8 cellular contexts compared by ENCODE assay signal in genomic region chr12:53268009-53268636, GRCh38. TPM values are rescaled to one million over a fixed set of nuclear protein-coding genes. Genes with fewer than 3 reads are reported as not detected.
A peak's percentile ranks its signal among the peaks of the same experiment; 100 is the strongest.
DNase-seq lines count a peak whose midpoint lies in the region; ATAC-seq and TF ChIP-seq lines count a peak whose summit lies in the region.

Gene ESPL1 (plus strand): TSS chr12:53268299. CDS start chr12:53268767, 468 bp downstream.

- no peaks in the 10 kb centered on the region for H3K27me3 ChIP-seq in CD4-positive, alpha-beta T cell (ENCODE audit: control insufficient read depth, insufficient read depth, low read length)
- no peaks in the 10 kb centered on the region for H3K27me3 ChIP-seq in effector memory CD4-positive, alpha-beta T cell (replicated peaks; ENCODE audit: control insufficient read depth, insufficient read depth, low read length, poor library complexity, severe bottlenecking)
- no peaks in the 10 kb centered on the region for H3K27me3 ChIP-seq in mesenchymal stem cell (ENCODE audit: control insufficient read depth in 1 of 2, insufficient read depth in 1 of 2, low read length in 2 of 2)

- H3K27ac Mint-ChIP-seq in CD4-positive, alpha-beta T cell, result peak within 1 kb of the TSS; percentile 82
- peak within 1 kb of the TSS; percentile 97 for H3K27ac Mint-ChIP-seq in activated CD8-positive, alpha-beta T cell treated with anti-CD3 and anti-CD28 coated beads for 36 hours

- DNase-seq in CD4-positive, alpha-beta T cell, result peak; percentile 55 to 82 (median 68)
- DNase-seq in NCI-H82 treated with DMSO at 0.1 percent for 48 hours (lab: John Stamatoyannopoulos, UW; ENCODE audit: unreplicated experiment) (peak; percentile 26), mesenchymal stem cell (peak; percentile 80)
- DNase-seq in activated CD8-positive, alpha-beta T cell treated with anti-CD3 and anti-CD28 coated beads for 36 hours, result peak; percentile 95
- peak; percentile 64 to 72 (median 71) for DNase-seq in effector memory CD4-positive, alpha-beta T cell
- DNase-seq in stimulated activated CD8-positive, alpha-beta memory T cell treated with anti-CD3 and anti-CD28 coated beads, Interleukin-15, amount 100 ng/mL, for 24 hours (ENCODE audit: low read depth), result peak; percentile 62

- CTCF ChIA-PET in CD4-positive, alpha-beta T cell (lab: Charles Lee), result interaction anchor here (0.7 to 4.5 kb wide), 14 partner anchors 15 to 109 kb away, joined by 3 to 37 read pairs (median 6); partner anchors contain the start of genes AAAS, CSAD, PFDN5 and ZNF740
- CTCF ChIA-PET in activated CD8-positive, alpha-beta T cell treated with anti-CD3 and anti-CD28 coated beads for 36 hours (lab: Charles Lee), result interaction anchor here (0.6 to 8.1 kb wide), 33 partner anchors 10 to 202 kb away, joined by 3 to 213 read pairs (median 8); partner anchors contain the start of genes AAAS, CSAD, PFDN5 and SOAT2

- H3K4me3 ChIP-seq in effector memory CD4-positive, alpha-beta T cell (ENCODE audit: insufficient read depth, low read depth, low read length, poor library complexity, severe bottlenecking), result peak within 1 kb of the TSS; percentile 80
- peak within 1 kb of the TSS; percentile 84 to 90 for H3K4me3 ChIP-seq in mesenchymal stem cell (ENCODE audit: insufficient read depth in 1 of 2, low read depth in 1 of 2, low read length in 2 of 2)

- H3K79me1 ChIP-seq in mesenchymal stem cell (replicated peaks; ENCODE audit: low read length, poor library complexity, severe bottlenecking), result peaks cover 25% of the 10 kb centered on the region

- H3K18ac ChIP-seq in mesenchymal stem cell (ENCODE audit: low read depth in 1 of 2, low read length in 2 of 2), result peak within 1 kb of the TSS in 1 of 2 experiments; percentile 67

- no peak within 1 kb of the TSS for H2AK5ac ChIP-seq in mesenchymal stem cell (ENCODE audit: low read length, severe bottlenecking)

- no peaks in the 10 kb centered on the region for H3K9me3 ChIP-seq in CD4-positive, alpha-beta T cell (ENCODE audit: control insufficient read depth, low read length)
- H3K9me3 ChIP-seq in effector memory CD4-positive, alpha-beta T cell (ENCODE audit: control insufficient read depth, low read length), result no peaks in the 10 kb centered on the region
- no peaks in the 10 kb centered on the region for H3K9me3 ChIP-seq in mesenchymal stem cell (ENCODE audit: control insufficient read depth, low read length)

- H2BK5ac ChIP-seq in mesenchymal stem cell (ENCODE audit: low read depth, low read length, poor library complexity, severe bottlenecking), result no peak within 1 kb of the TSS

- intact Hi-C loops in CD4-positive, alpha-beta T cell (cut with DNase I, micrococcal nuclease), result loop anchor here (1.0 to 5.0 kb wide), 5 partner anchors 17 to 106 kb away; partner anchors contain the start of genes CSAD (in 1 of the 2) and ZNF740 (in 1 of the 2)
- intact Hi-C loops in activated CD8-positive, alpha-beta T cell treated with anti-CD3 and anti-CD28 coated beads for 36 hours (cut with micrococcal nuclease), result loop anchor here (5.0 kb wide), 1 partner anchor 56 kb away; no protein-coding TSS in a partner anchor

- peaks cover 19% of the 10 kb centered on the region for H3K4me1 Mint-ChIP-seq in CD4-positive, alpha-beta T cell (ENCODE audit: low read depth)
- peaks cover 33% of the 10 kb centered on the region for H3K4me1 Mint-ChIP-seq in activated CD8-positive, alpha-beta T cell treated with anti-CD3 and anti-CD28 coated beads for 36 hours (ENCODE audit: low read depth)

- no peaks in the 10 kb centered on the region for H3K36me3 Mint-ChIP-seq in CD4-positive, alpha-beta T cell (ENCODE audit: low read depth)
- peaks cover 36% of the 10 kb centered on the region for H3K36me3 Mint-ChIP-seq in activated CD8-positive, alpha-beta T cell treated with anti-CD3 and anti-CD28 coated beads for 36 hours (ENCODE audit: low read depth)

- no peak within 1 kb of the TSS for H3K23ac ChIP-seq in mesenchymal stem cell (ENCODE audit: low read length in 2 of 2)

- no peak within 1 kb of the TSS for H3K4ac ChIP-seq in mesenchymal stem cell (ENCODE audit: low read depth in 1 of 2, low read length in 2 of 2)

- no peaks in the 10 kb centered on the region for H3K27me3 Mint-ChIP-seq in CD4-positive, alpha-beta T cell
- H3K27me3 Mint-ChIP-seq in activated CD8-positive, alpha-beta T cell treated with anti-CD3 and anti-CD28 coated beads for 36 hours, result no peaks in the 10 kb centered on the region

- no peak within 1 kb of the TSS for H2BK15ac ChIP-seq in mesenchymal stem cell (ENCODE audit: low read depth, poor library complexity, severe bottlenecking)

- peak within 1 kb of the TSS; percentile 50 for H3K27ac ChIP-seq in CD4-positive, alpha-beta T cell (ENCODE audit: low read depth, low read length)
- peak within 1 kb of the TSS; percentile 61 for H3K27ac ChIP-seq in effector memory CD4-positive, alpha-beta T cell (ENCODE audit: insufficient read depth, low read length, poor library complexity, severe bottlenecking)
- no peak within 1 kb of the TSS for H3K27ac ChIP-seq in mesenchymal stem cell (ENCODE audit: low read length, poor library complexity, severe bottlenecking)

- H3K9me3 Mint-ChIP-seq in CD4-positive, alpha-beta T cell, result no peaks in the 10 kb centered on the region
- H3K9me3 Mint-ChIP-seq in activated CD8-positive, alpha-beta T cell treated with anti-CD3 and anti-CD28 coated beads for 36 hours, result no peaks in the 10 kb centered on the region

- H2BK12ac ChIP-seq in mesenchymal stem cell (ENCODE audit: low read length in 2 of 2), result no peak within 1 kb of the TSS

- H2BK120ac ChIP-seq in mesenchymal stem cell (ENCODE audit: low read depth, low read length), result no peak within 1 kb of the TSS

- H3K4me3 Mint-ChIP-seq in CD4-positive, alpha-beta T cell, result peak within 1 kb of the TSS; percentile 95
- H3K4me3 Mint-ChIP-seq in activated CD8-positive, alpha-beta T cell treated with anti-CD3 and anti-CD28 coated beads for 36 hours, result peak within 1 kb of the TSS; percentile 94

- H3K9ac ChIP-seq in mesenchymal stem cell (ENCODE audit: low read length), result peak within 1 kb of the TSS; percentile 84

- peak; percentile 36 for TF ChIP-seq CTCF in CD4-positive, alpha-beta T cell (IDR thresholded peaks at IDR 0.05)
- TF ChIP-seq CTCF in activated CD8-positive, alpha-beta T cell treated with anti-CD3 and anti-CD28 coated beads for 36 hours (IDR thresholded peaks at IDR 0.05), result peak; percentile 56

- no peaks in the 10 kb centered on the region for H3K36me3 ChIP-seq in effector memory CD4-positive, alpha-beta T cell (ENCODE audit: control insufficient read depth, insufficient read depth, low read length)
- no peaks in the 10 kb centered on the region for H3K36me3 ChIP-seq in mesenchymal stem cell (ENCODE audit: control insufficient read depth in 1 of 2, insufficient read depth in 2 of 2, low read depth in 1 of 2, low read length in 2 of 2)

- POLR2A ChIA-PET in CD4-positive, alpha-beta T cell (lab: Charles Lee), result interaction anchor here (0.6 to 3.0 kb wide), 20 partner anchors 13 to 233 kb away, joined by 3 to 28 read pairs (median 4); partner anchors contain the start of genes AAAS, CSAD, ITGB7 and PFDN5
- POLR2A ChIA-PET in activated CD8-positive, alpha-beta T cell treated with anti-CD3 and anti-CD28 coated beads for 36 hours (lab: Charles Lee), result interaction anchor here (0.6 to 4.9 kb wide), 28 partner anchors 9 to 952 kb away, joined by 3 to 38 read pairs (median 4); partner anchors contain the start of genes CSAD, ITGB7 and ZNF740

- no peak within 1 kb of the TSS for H3K14ac ChIP-seq in mesenchymal stem cell (ENCODE audit: low read length in 2 of 2)

- under 1% methylated on average over 50 of the region's 59 CpGs for WGBS in mesenchymal stem cell

- peak; percentile 91 for ATAC-seq in CD4-positive, alpha-beta T cell (ENCODE audit: poor library complexity)
- peak; percentile 90 for ATAC-seq in GM19324 (IDR thresholded peaks at IDR 0.05; ENCODE audit: low FRiP score, unreplicated experiment)
- peak; percentile 53 for ATAC-seq in HG03457 (IDR thresholded peaks at IDR 0.05; ENCODE audit: unreplicated experiment)
- ATAC-seq in activated CD8-positive, alpha-beta T cell treated with anti-CD3 and anti-CD28 coated beads for 36 hours, result peak; percentile 89

- peak within 1 kb of the TSS; percentile 97 for H3K4me2 ChIP-seq in mesenchymal stem cell (ENCODE audit: low read length, poor library complexity, severe bottlenecking)

- H4K91ac ChIP-seq in mesenchymal stem cell (ENCODE audit: low read length), result no peak within 1 kb of the TSS

- H4K8ac ChIP-seq in mesenchymal stem cell (ENCODE audit: low read length), result peak within 1 kb of the TSS; percentile 55

- H2AFZ ChIP-seq in mesenchymal stem cell (ENCODE audit: low read depth, low read length), result peak within 1 kb of the TSS; percentile 43

- H3K4me1 ChIP-seq in effector memory CD4-positive, alpha-beta T cell (ENCODE audit: control insufficient read depth, insufficient read depth, low read length, poor library complexity, severe bottlenecking), result peaks cover 5% of the 10 kb centered on the region
- H3K4me1 ChIP-seq in mesenchymal stem cell (ENCODE audit: control insufficient read depth, insufficient read depth, low read depth, low read length), result peaks cover 12% of the 10 kb centered on the region

RNA-seq across cellular contexts. Expression of gene ESPL1, which starts in this region (rescaled TPM):
- under 1 TPM; 0.20 to 0.71 TPM for total RNA-seq in CD4-positive, alpha-beta T cell
- total RNA-seq in activated CD8-positive, alpha-beta T cell treated with anti-CD3 and anti-CD28 coated beads for 36 hours, result 10 to 100 TPM; 62.1 to 63.4 TPM
- 1.2 TPM for polyA plus RNA-seq in mesenchymal stem cell (2013, experiment 1 of 2)
- 1.2 TPM for polyA plus RNA-seq in mesenchymal stem cell (2013, experiment 2 of 2)

Comparison
In these comparisons a context has a peak if more than half of its experiments do, and no peak if none do; other contexts are left out.
1. RNA of gene ESPL1 (total RNA-seq): 62.1 to 63.4 TPM in activated CD8-positive, alpha-beta T cell treated with anti-CD3 and anti-CD28 coated beads for 36 hours; 0.20 to 0.71 TPM in CD4-positive, alpha-beta T cell; every median in the first group is over 10 times any median in the second.
2. Peak in DNase-seq, ATAC-seq and H3K27ac ChIP-seq in CD4-positive, alpha-beta T cell; RNA of the gene not detected or under 1 TPM.
3. DNase-seq: peak in every context shown above with its lines; median percentile 95 in activated CD8-positive, alpha-beta T cell treated with anti-CD3 and anti-CD28 coated beads for 36 hours; 80 in mesenchymal stem cell; 71 in effector memory CD4-positive, alpha-beta T cell; 68 in CD4-positive, alpha-beta T cell; 62 in stimulated activated CD8-positive, alpha-beta memory T cell treated with anti-CD3 and anti-CD28 coated beads, Interleukin-15, amount 100 ng/mL, for 24 hours; 26 in NCI-H82 treated with DMSO at 0.1 percent for 48 hours.
4. Peak in every context shown above with its lines, with median percentiles within 50 percentile points of each other: ATAC-seq.